8 cellular contexts compared by ENCODE assay signal in the genomic region with DNA sequence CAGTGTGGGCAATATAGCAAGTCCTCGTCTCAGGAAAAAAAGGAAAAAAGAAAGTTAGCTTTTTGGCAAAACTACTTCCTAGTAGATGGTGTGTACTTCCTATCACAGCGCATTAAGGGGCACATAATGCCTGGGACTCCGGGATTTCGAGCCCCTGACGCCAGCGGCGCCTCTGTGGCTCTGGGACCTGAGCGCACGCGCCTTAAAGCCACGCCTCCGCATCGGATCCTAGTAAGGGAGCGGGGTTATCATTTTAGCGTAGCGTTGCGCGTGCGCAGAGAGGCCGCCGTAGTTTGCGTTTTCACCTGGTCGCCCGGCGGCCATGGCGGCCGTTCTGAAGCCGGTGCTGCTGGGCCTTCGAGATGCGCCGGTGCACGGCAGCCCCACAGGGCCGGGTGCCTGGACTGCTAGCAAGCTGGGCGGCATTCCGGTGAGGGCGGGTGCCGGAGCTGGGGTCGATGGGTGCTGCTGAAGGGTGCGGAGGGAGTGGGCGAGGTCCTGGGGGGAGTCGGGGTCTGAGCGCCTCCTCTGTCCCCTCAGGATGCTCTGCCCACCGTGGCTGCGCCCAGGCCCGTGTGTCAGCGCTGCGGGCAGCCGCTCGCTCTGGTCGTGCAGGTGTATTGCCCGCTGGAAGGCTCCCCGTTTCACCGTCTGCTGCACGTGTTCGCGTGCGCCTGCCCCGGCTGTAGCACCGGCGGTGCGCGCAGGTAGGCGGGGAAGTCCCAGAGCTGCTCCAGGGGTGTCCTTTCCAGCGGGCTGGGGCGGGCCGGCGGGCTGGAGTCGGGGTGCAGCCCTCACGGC. TPM values are rescaled to one million over a fixed set of nuclear protein-coding genes. Genes with fewer than 3 reads are reported as not detected.
A peak's percentile ranks its signal among the peaks of the same experiment; 100 is the strongest.
DNase-seq lines count a peak whose midpoint lies in the region; ATAC-seq and TF ChIP-seq lines count a peak whose summit lies in the region.

A gene with protein sequence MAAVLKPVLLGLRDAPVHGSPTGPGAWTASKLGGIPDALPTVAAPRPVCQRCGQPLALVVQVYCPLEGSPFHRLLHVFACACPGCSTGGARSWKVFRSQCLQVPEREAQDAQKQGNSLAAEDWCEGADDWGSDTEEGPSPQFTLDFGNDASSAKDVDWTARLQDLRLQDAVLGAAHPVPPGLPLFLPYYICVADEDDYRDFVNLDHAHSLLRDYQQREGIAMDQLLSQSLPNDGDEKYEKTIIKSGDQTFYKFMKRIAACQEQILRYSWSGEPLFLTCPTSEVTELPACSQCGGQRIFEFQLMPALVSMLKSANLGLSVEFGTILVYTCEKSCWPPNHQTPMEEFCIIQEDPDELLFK (plus strand): TSS at position 291 of the 801 bp plus-strand sequence. CDS start 32 bp downstream, at position 323.

- peak within 1 kb of the TSS; percentile 91 for H3K4me2 ChIP-seq in BLaER1

- peak within 1 kb of the TSS; percentile 86 for H3K4me3 Mint-ChIP-seq in activated CD4-positive, alpha-beta T cell treated with anti-CD3 and anti-CD28 coated beads, Interleukin-2, amount 10 ng/mL, durations not matched to agents 7 days and 5 days

- no peaks in the 10 kb centered on the region for H3K27me3 ChIP-seq in BLaER1
- no peaks in the 10 kb centered on the region for H3K27me3 ChIP-seq in liver (ENCODE audit: control insufficient read depth in 4 of 4, insufficient read depth in 4 of 4, low read length in 3 of 4)

- H3K4me3 ChIP-seq in BLaER1 (peak within 1 kb of the TSS; percentile 80), liver (ENCODE audit: low read depth in 1 of 3, low read length in 3 of 3) (peak within 1 kb of the TSS; percentile 76 to 91 (median 84))

- H3K9me3 ChIP-seq in BLaER1 (no peaks in the 10 kb centered on the region), liver (ENCODE audit: control insufficient read depth in 4 of 4, low read length in 3 of 4) (no peaks in the 10 kb centered on the region)

- no peaks in the 10 kb centered on the region for H3K27me3 Mint-ChIP-seq in activated CD4-positive, alpha-beta T cell treated with anti-CD3 and anti-CD28 coated beads, Interleukin-2, amount 10 ng/mL, durations not matched to agents 7 days and 5 days

- WGBS in liver, result under 1% methylated on average over 69 of the region's 69 CpGs

- CTCF ChIA-PET in activated CD4-positive, alpha-beta T cell treated with anti-CD3 and anti-CD28 coated beads, Interleukin-2, amount 10 ng/mL, durations not matched to agents 7 days and 5 days (lab: Charles Lee), result no interaction called here

- H3K9ac ChIP-seq in BLaER1, result peak within 1 kb of the TSS; percentile 80
- H3K9ac ChIP-seq in liver (ENCODE audit: low read depth in 1 of 2, low read length in 2 of 2), result peak within 1 kb of the TSS; percentile 43 to 62

- DNase-seq in NCI-H69 (lab: John Stamatoyannopoulos, UW) (peak; percentile 97), dermis blood vessel endothelial cell (peak; percentile 95)
- DNase-seq in activated CD4-positive, alpha-beta T cell treated with anti-CD3 and anti-CD28 coated beads, Interleukin-2, amount 10 ng/mL, durations not matched to agents 7 days and 5 days, result peak; percentile 94
- DNase-seq in stimulated activated CD4-positive, alpha-beta T cell treated with anti-CD3 and anti-CD28 coated beads, Interleukin-4, amount 100 ng/mL, for 1 hour, result peak; percentile 95

- peaks cover 21% of the 10 kb centered on the region for H3K36me3 Mint-ChIP-seq in activated CD4-positive, alpha-beta T cell treated with anti-CD3 and anti-CD28 coated beads, Interleukin-2, amount 10 ng/mL, durations not matched to agents 7 days and 5 days (ENCODE audit: low read depth)

- peaks cover 19% of the 10 kb centered on the region for H3K4me1 Mint-ChIP-seq in activated CD4-positive, alpha-beta T cell treated with anti-CD3 and anti-CD28 coated beads, Interleukin-2, amount 10 ng/mL, durations not matched to agents 7 days and 5 days

- peak within 1 kb of the TSS; percentile 89 for H3K27ac Mint-ChIP-seq in activated CD4-positive, alpha-beta T cell treated with anti-CD3 and anti-CD28 coated beads, Interleukin-2, amount 10 ng/mL, durations not matched to agents 7 days and 5 days

- ATAC-seq in GM19324 (IDR thresholded peaks at IDR 0.05; ENCODE audit: low FRiP score, unreplicated experiment) (peak; percentile 86), HG03520 (IDR thresholded peaks at IDR 0.05; ENCODE audit: unreplicated experiment) (peak; percentile 78)

- H3K9me3 Mint-ChIP-seq in activated CD4-positive, alpha-beta T cell treated with anti-CD3 and anti-CD28 coated beads, Interleukin-2, amount 10 ng/mL, durations not matched to agents 7 days and 5 days, result no peaks in the 10 kb centered on the region

- H3K27ac ChIP-seq in BLaER1 (peak within 1 kb of the TSS; percentile 73), liver (ENCODE audit: low read depth in 1 of 2, low read length in 2 of 2) (peak within 1 kb of the TSS; percentile 32 to 70)

- peaks cover 22% of the 10 kb centered on the region; the same call in 1 of the 2 replicates for H4K20me1 ChIP-seq in BLaER1

- H3K36me3 ChIP-seq in BLaER1 (peaks cover 63% of the 10 kb centered on the region), liver (ENCODE audit: control insufficient read depth in 4 of 4, insufficient read depth in 3 of 4, low read depth in 1 of 4, low read length in 3 of 4) (peaks cover 11 to 15% (median 13%) of the 10 kb centered on the region in 4 donors)

- POLR2A ChIA-PET in activated CD4-positive, alpha-beta T cell treated with anti-CD3 and anti-CD28 coated beads, Interleukin-2, amount 10 ng/mL, durations not matched to agents 7 days and 5 days (lab: Charles Lee), result no interaction called here

- no peak for TF ChIP-seq RAD21 in liver (IDR thresholded peaks at IDR 0.05)

- TF ChIP-seq CTCF in liver (IDR thresholded peaks at IDR 0.05; ENCODE audit: low read depth, low read length, missing input control), result no peak

- H3K4me1 ChIP-seq in BLaER1, result peaks cover 17% of the 10 kb centered on the region
- H3K4me1 ChIP-seq in liver (ENCODE audit: control insufficient read depth in 4 of 4, insufficient read depth in 4 of 4, low read length in 3 of 4), result peaks cover 0 to 3% (median 2%) of the 10 kb centered on the region in 4 donors

TF ChIP-seq in liver, 16 proteins besides CTCF, POLR2A, EP300 and RAD21:
- TF ChIP-seq TAF1 (conservative IDR thresholded peaks at IDR 0.05) (no peak), EGR1 (IDR thresholded peaks at IDR 0.05; ENCODE audit: low read depth in 2 of 2) (peak in 1 of 2 donors; percentile 9), GABPA (IDR thresholded peaks at IDR 0.05 in 1 of 2, conservative IDR thresholded peaks at IDR 0.05 in 1 of 2) (peak in 1 of 2 donors; percentile 16), NR2F2 (IDR thresholded peaks at IDR 0.05) (no peak), YY1 (IDR thresholded peaks at IDR 0.05) (peak; percentile 98)
- TF ChIP-seq, protein P1, sequence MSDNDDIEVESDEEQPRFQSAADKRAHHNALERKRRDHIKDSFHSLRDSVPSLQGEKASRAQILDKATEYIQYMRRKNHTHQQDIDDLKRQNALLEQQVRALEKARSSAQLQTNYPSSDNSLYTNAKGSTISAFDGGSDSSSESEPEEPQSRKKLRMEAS (IDR thresholded peaks at IDR 0.05), result peak; percentile 95

RNA-seq across cellular contexts. Expression of the gene that starts here (rescaled TPM):
- total RNA-seq in activated CD4-positive, alpha-beta T cell treated with anti-CD3 and anti-CD28 coated beads, Interleukin-2, amount 10 ng/mL, durations not matched to agents 7 days and 5 days, result 10 to 100 TPM in 1 of 2 experiments, 1 to 10 TPM in 1; 9.4 to 13.4 TPM
- total RNA-seq in dermis blood vessel endothelial cell, result 15.9 and 20.4 TPM in 2 replicates
- 1 to 10 TPM; 5.0 to 5.1 TPM for total RNA-seq in liver
- 1 to 10 TPM; 3.8 to 7.6 TPM for polyA plus RNA-seq in liver

Comparison
In these comparisons a context has a peak if more than half of its experiments do, and no peak if none do; other contexts are left out.
1. Peak in every context shown above with its lines: DNase-seq, ATAC-seq, H3K4me3 ChIP-seq and H3K27ac ChIP-seq.